9 cellular contexts compared by ENCODE assay signal in genomic region chr1:227766015-227766634, GRCh38. TPM values are rescaled to one million over a fixed set of nuclear protein-coding genes. Genes with fewer than 3 reads are reported as not detected.
DNase-seq lines count a peak whose midpoint lies in the region; ATAC-seq, FAIRE-seq and TF ChIP-seq lines count a peak whose summit lies in the region.
"Had no signal": no experiment of that assay in that cellular context is flagged by ENCODE, and none has a peak within 500 bp of the region (broad histone marks: within the 10 kb centered on the region; RNA-seq: fewer than 3 reads in every experiment).

No MANE protein-coding gene starts in this region.

- WGBS in spleen, 5 donors: 32 to 53% (median 41%) methylated on average over 10 to 17 of the region's 17 CpGs
- WGBS in gastroesophageal sphincter (ENCODE audit: low coverage in 1 of 2), 2 donors: 92% methylated on average over 2 of the region's 17 CpGs; no CpG with 5 or more reads in 1 of the 2 donors

- H3K36me3 ChIP-seq in spleen (peaks cover 0 to 78% (median 26%) of the 10 kb centered on the region in 6 donors), gastroesophageal sphincter (peaks cover 0 to 86% of the 10 kb centered on the region in 2 donors)

- H3K4me3 ChIP-seq in spleen (peak overlapping the region in 1 of 8 donors; percentile 42), gastroesophageal sphincter (no peak overlapping the region)
- H3K4me3 ChIP-seq: SK-N-MC had no signal

- TF ChIP-seq POLR2A in spleen (IDR thresholded peaks at IDR 0.05) (no peak), gastroesophageal sphincter (IDR thresholded peaks at IDR 0.05) (no peak)

- DNase-seq in A172 (ENCODE audit: low spot score) (peak; percentile 95), RCC 7860 (ENCODE audit: low spot score) (peak; percentile 56), activated gamma-delta T cell (lab: John Stamatoyannopoulos, UW) (peak; percentile 73), spleen (peak; percentile 92), OCI-M1 (lab: John Stamatoyannopoulos, UW) (no peak)

- H3K27ac ChIP-seq in spleen: peak overlapping the region in 6 of 8 donors; percentile 14 to 82 (median 50)
- H3K27ac ChIP-seq in gastroesophageal sphincter: no peak overlapping the region
- H3K27ac ChIP-seq: SK-N-MC had no signal

- ATAC-seq in HG02642 (IDR thresholded peaks at IDR 0.05; ENCODE audit: poor library complexity, unreplicated experiment) (peak; percentile 37), gastroesophageal sphincter (no peak), GM18868 (IDR thresholded peaks at IDR 0.05; ENCODE audit: unreplicated experiment) (no peak)

- no peaks in the 10 kb centered on the region for H3K27me3 ChIP-seq in spleen (replicated peaks in 1 of 7)
- no peaks in the 10 kb centered on the region for H3K27me3 ChIP-seq in gastroesophageal sphincter

- TF ChIP-seq CTCF in spleen (IDR thresholded peaks at IDR 0.05 in 8 of 11, conservative IDR thresholded peaks at IDR 0.05 in 3 of 11) (no peak), gastroesophageal sphincter (IDR thresholded peaks at IDR 0.05) (no peak)

- no peaks in the 10 kb centered on the region for H3K9me3 ChIP-seq in spleen
- H3K9me3 ChIP-seq in gastroesophageal sphincter: no peaks in the 10 kb centered on the region

- FAIRE-seq in RCC 7860 (lab: Jason Lieb, UNC): peak; percentile 20

- H3K4me1 ChIP-seq in spleen: peaks cover 33 to 71% (median 64%) of the 10 kb centered on the region in 6 donors
- H3K4me1 ChIP-seq in gastroesophageal sphincter: peaks cover 0 to 39% (median 7%) of the 10 kb centered on the region in 3 donors

- TF ChIP-seq EP300 in gastroesophageal sphincter (IDR thresholded peaks at IDR 0.05): no peak

- intact Hi-C loops in spleen (cut with DNase I; ENCODE audit: low total_unique reads): no loop called here

RNA-seq across cellular contexts. Expression of gene SNAP47, which starts 30.9 kb away (rescaled TPM):
- total RNA-seq in A172 (2014; rRNA removed; shearing (Covaris generic)): 89.0 and 105 TPM in 2 replicates
- total RNA-seq in spleen (10 to 100 TPM; 20.6 to 42.7 (median 27.8) TPM), gastroesophageal sphincter (10 to 100 TPM; 27.1 to 47.0 (median 35.6) TPM)
- polyA plus RNA-seq in spleen: 10 to 100 TPM in 2 of 3 donors, 1 to 10 TPM in 1; 10.0 to 14.4 (median 11.2) TPM

RNA-seq across cellular contexts. Expression of gene JMJD4, which starts 31.0 kb away (rescaled TPM):
- 42.8 and 49.1 TPM in 2 replicates for total RNA-seq in A172 (2014; rRNA removed; shearing (Covaris generic))
- total RNA-seq in spleen (10 to 100 TPM; 14.3 to 35.4 (median 21.1) TPM), gastroesophageal sphincter (10 to 100 TPM; 13.8 to 19.5 (median 17.0) TPM)
- polyA plus RNA-seq in spleen: 10 to 100 TPM; 11.2 to 17.2 (median 14.5) TPM

RNA-seq across cellular contexts. Expression of gene PRSS38, which starts 49.4 kb away (rescaled TPM):
- total RNA-seq in A172 (2014; rRNA removed; shearing (Covaris generic)): not detected in 2 replicates
- total RNA-seq in spleen (not detected), gastroesophageal sphincter (not detected)
- not detected for polyA plus RNA-seq in spleen

Comparison
In these comparisons a context has a peak if more than half of its experiments do, and no peak if none do; other contexts are left out.
1. H3K27ac ChIP-seq: peak in spleen (6 of 8); none in gastroesophageal sphincter (0 of 4).